ENCODE assay signal across 8 cellular contexts in genomic region chr17:27333410-27333980, GRCh38. TPM values are rescaled to one million over a fixed set of nuclear protein-coding genes. Genes with fewer than 3 reads are reported as not detected.
DNase-seq lines count a peak whose midpoint lies in the region; ATAC-seq, FAIRE-seq and TF ChIP-seq lines count a peak whose summit lies in the region.

No MANE protein-coding gene starts in this region.

- no peak for FAIRE-seq in GM12891 (lab: Jason Lieb, UNC)

- no peaks in the 10 kb centered on the region for H3K9me3 ChIP-seq in esophagus (ENCODE audit: control insufficient read depth in 2 of 2, insufficient read depth in 1 of 2, low read depth in 1 of 2, low read length in 1 of 2)
- H3K9me3 ChIP-seq in psoas muscle: no peaks in the 10 kb centered on the region

- 47 to 51% methylated on average over 11 of the region's 11 CpGs for WGBS in esophagus, 2 donors
- 38 to 51% (median 39%) methylated on average over 11 of the region's 11 CpGs for WGBS in psoas muscle, 3 donors

- H3K4me1 ChIP-seq in esophagus (ENCODE audit: control insufficient read depth in 2 of 2, insufficient read depth in 2 of 2, low read length in 1 of 2): peaks cover 2 to 4% of the 10 kb centered on the region in 2 donors
- peaks cover 21% of the 10 kb centered on the region for H3K4me1 ChIP-seq in psoas muscle

- intact Hi-C loops in psoas muscle (cut with DNase I): loop anchor here (2.0 to 5.0 kb wide), 4 partner anchors 39 to 97 kb away; partner anchors contain the start of gene WSB1 (in 1 of the 2)

- ATAC-seq in psoas muscle: no peak

- no peak for DNase-seq in psoas muscle
- no peak for DNase-seq in COLO668 (lab: John Stamatoyannopoulos, UW; ENCODE audit: unreplicated experiment)
- DNase-seq in GM10266 (ENCODE audit: extremely low spot score): no peak
- no peak for DNase-seq in GM12891 (ENCODE audit: insufficient read length, low spot score)
- no peak for DNase-seq in NCI-H510A (lab: John Stamatoyannopoulos, UW)

- no peak for TF ChIP-seq POLR2A in GM12891 (IDR thresholded peaks at IDR 0.05; ENCODE audit: low read depth, low read length)

- no peaks in the 10 kb centered on the region for H3K36me3 ChIP-seq in esophagus (ENCODE audit: control insufficient read depth in 2 of 2, insufficient read depth in 2 of 2, low read length in 1 of 2)
- no peaks in the 10 kb centered on the region for H3K36me3 ChIP-seq in psoas muscle (ENCODE audit: insufficient read depth in 1 of 2, low read depth in 1 of 2)

- no peak for TF ChIP-seq CTCF in GM12875 (IDR thresholded peaks at IDR 0.05; ENCODE audit: borderline replicate concordance, insufficient read depth, low read depth, low read length)
- TF ChIP-seq CTCF in VCaP (conservative IDR thresholded peaks at IDR 0.05): no peak
- TF ChIP-seq CTCF in psoas muscle (IDR thresholded peaks at IDR 0.05): no peak
- TF ChIP-seq CTCF in GM10266 (IDR thresholded peaks at IDR 0.05; ENCODE audit: control insufficient read depth, insufficient read depth, low read depth, missing control alignments): no peak

- H3K27ac ChIP-seq in VCaP (peak overlapping the region; percentile 87), esophagus (ENCODE audit: low read depth in 2 of 2, low read length in 1 of 2) (peak overlapping the region; percentile 91 to 97), psoas muscle (peak overlapping the region; percentile 91)

- peak overlapping the region; percentile 39 for H3K4me3 ChIP-seq in GM12875 (ENCODE audit: low read depth, low read length)
- peak overlapping the region; percentile 43 to 44 for H3K4me3 ChIP-seq in esophagus (ENCODE audit: low read depth in 1 of 2, low read length in 2 of 2)
- peak overlapping the region; percentile 65 for H3K4me3 ChIP-seq in psoas muscle

- H3K27me3 ChIP-seq in esophagus (ENCODE audit: control insufficient read depth in 1 of 2, insufficient read depth in 2 of 2, low read length in 2 of 2) (no peaks in the 10 kb centered on the region), psoas muscle (ENCODE audit: insufficient read depth in 3 of 3, low read length in 2 of 3) (no peaks in the 10 kb centered on the region)

TF ChIP-seq in GM12891, 5 proteins besides CTCF, POLR2A, EP300 and RAD21:
- TF ChIP-seq SPI1 (IDR thresholded peaks at IDR 0.05; ENCODE audit: low read depth, low read length) (no peak), PAX5 (IDR thresholded peaks at IDR 0.05; ENCODE audit: insufficient read depth, low read length, severe bottlenecking) (no peak), TAF1 (IDR thresholded peaks at IDR 0.05; ENCODE audit: low read depth, low read length) (no peak), POLR2AphosphoS5 (IDR thresholded peaks at IDR 0.05; ENCODE audit: low read depth, low read length) (no peak), POU2F2 (IDR thresholded peaks at IDR 0.05; ENCODE audit: low read depth, low read length) (no peak)

RNA-seq across cellular contexts. Expression of gene WSB1, which starts 39.6 kb away (rescaled TPM):
- polyA plus RNA-seq in esophagus: 10 to 100 TPM; 64.4 to 67.1 TPM
- total RNA-seq in psoas muscle: 10 to 100 TPM; 35.3 to 42.8 (median 39.5) TPM
- polyA plus RNA-seq in psoas muscle: 10 to 100 TPM; 32.4 to 53.6 (median 45.4) TPM
- 90.2 TPM for polyA plus RNA-seq in GM12891 (2012; ENCODE audit: low read depth, missing spikeins)
